Comparison of ENCODE assay signal across 15 cellular contexts in genomic region chr3:108008931-108009635, GRCh38.
A peak's percentile ranks its signal among the peaks of the same experiment; 100 is the strongest.
DNase-seq lines count a peak whose midpoint lies in the region; ATAC-seq and TF ChIP-seq lines count a peak whose summit lies in the region.
"Had no signal": no experiment of that assay in that cellular context is flagged by ENCODE, and none has a peak within 500 bp of the region (broad histone marks: within the 10 kb centered on the region; RNA-seq: fewer than 3 reads in every experiment).

No MANE protein-coding gene starts in this region.

- POLR2A ChIA-PET in AG04449 (lab: Yijun Ruan, JAX): no interaction called here

- peaks cover 63% of the 10 kb centered on the region for H3K27me3 Mint-ChIP-seq in endodermal cell (ENCODE audit: insufficient read depth)

- H3K9me3 Mint-ChIP-seq in endodermal cell: no peaks in the 10 kb centered on the region
- H3K9me3 Mint-ChIP-seq: natural killer cell treated with Interleukin-12 subunit alpha and Interleukin-12 subunit beta and Interleukin-15 and Interleukin-18, amount 100 ng/mL, for 72 hours had no signal

- H3K27me3 ChIP-seq in vagina: no peaks in the 10 kb centered on the region
- H3K27me3 ChIP-seq in endodermal cell (ENCODE audit: control insufficient read depth, insufficient read depth, low read length, poor library complexity, severe bottlenecking): peaks cover 74% of the 10 kb centered on the region
- H3K27me3 ChIP-seq: esophagus squamous epithelium had no signal

- H3K27ac ChIP-seq in vagina: no peak overlapping the region
- no peak overlapping the region for H3K27ac ChIP-seq in endodermal cell (ENCODE audit: low read depth, low read length)
- H3K27ac ChIP-seq: esophagus squamous epithelium had no signal

- H3K9me3 ChIP-seq in vagina (no peaks in the 10 kb centered on the region), endodermal cell (ENCODE audit: control insufficient read depth, low read length) (no peaks in the 10 kb centered on the region)
- H3K9me3 ChIP-seq: esophagus squamous epithelium, HAP-1 had no signal

- no peaks in the 10 kb centered on the region for H3K36me3 Mint-ChIP-seq in endodermal cell (ENCODE audit: low read depth)
- H3K36me3 Mint-ChIP-seq: natural killer cell treated with Interleukin-12 subunit alpha and Interleukin-12 subunit beta and Interleukin-15 and Interleukin-18, amount 100 ng/mL, for 72 hours had no signal

- peak; percentile 41 for ATAC-seq in GM18511 (IDR thresholded peaks at IDR 0.05; ENCODE audit: unreplicated experiment)
- no peak for ATAC-seq in Right ventricle myocardium superior (ENCODE audit: poor library complexity)
- ATAC-seq: natural killer cell treated with Interleukin-12 subunit alpha and Interleukin-12 subunit beta and Interleukin-15 and Interleukin-18, amount 100 ng/mL, for 72 hours had no signal

- no peak overlapping the region for H3K9ac ChIP-seq in endodermal cell (ENCODE audit: extremely low read depth, low read length, poor library complexity, severe bottlenecking)

- H3K4me1 Mint-ChIP-seq in endodermal cell: peaks cover 26% of the 10 kb centered on the region

- no peak overlapping the region for H3K4me3 Mint-ChIP-seq in endodermal cell
- H3K4me3 Mint-ChIP-seq: natural killer cell treated with Interleukin-12 subunit alpha and Interleukin-12 subunit beta and Interleukin-15 and Interleukin-18, amount 100 ng/mL, for 72 hours had no signal

- intact Hi-C loops in vagina (cut with DNase I) (no loop called here), Right ventricle myocardium superior (cut with DNase I) (no loop called here)

- CTCF ChIA-PET in AG04449 (lab: Yijun Ruan, JAX): interaction anchor here (1.2 to 1.5 kb wide), 2 partner anchors 35 to 82 kb away, joined by 3 to 5 read pairs; no protein-coding TSS in a partner anchor

- WGBS in endodermal cell (ENCODE audit: insufficient coverage in 1 of 2, insufficient read length in 1 of 2), 2 experiments: 93 to 100% methylated on average over 2 to 3 of the region's 3 CpGs

- DNase-seq in AG04449 (ENCODE audit: low read depth, low spot score): peak; percentile 71
- peak; percentile 91 for DNase-seq in NCI-H226
- peak; percentile 55 for DNase-seq in fibroblast of mammary gland (ENCODE audit: low read depth)
- no peak for DNase-seq in vagina (ENCODE audit: extremely low spot score in 2 of 2)
- no peak for DNase-seq in KG1 (lab: John Stamatoyannopoulos, UW)
- DNase-seq in endodermal cell: no peak
- no peak for DNase-seq in Right ventricle myocardium superior
- DNase-seq: C1 segment of cervical spinal cord; central memory CD4-positive, alpha-beta T cell; esophagus squamous epithelium; MM.1S; SHP77 treated with DMSO at 0.1 percent for 48 hours had no signal

- TF ChIP-seq POLR2A in vagina (IDR thresholded peaks at IDR 0.05): no peak

- H3K4me3 ChIP-seq in AG04449 (ENCODE audit: low read depth, low read length) (no peak overlapping the region), fibroblast of mammary gland (ENCODE audit: control insufficient read depth, low read depth, low read length) (no peak overlapping the region), vagina (no peak overlapping the region), endodermal cell (ENCODE audit: low read length) (no peak overlapping the region)
- H3K4me3 ChIP-seq: esophagus squamous epithelium, HAP-1 had no signal

- H3K36me3 ChIP-seq in vagina: no peaks in the 10 kb centered on the region
- no peaks in the 10 kb centered on the region for H3K36me3 ChIP-seq in endodermal cell (ENCODE audit: control insufficient read depth, insufficient read depth, low read length)
- H3K36me3 ChIP-seq: esophagus squamous epithelium, HAP-1 had no signal

- TF ChIP-seq CTCF in AG04449 (IDR thresholded peaks at IDR 0.05; ENCODE audit: insufficient read depth, low read length, missing control alignments) (no peak), fibroblast of mammary gland (conservative IDR thresholded peaks at IDR 0.05; ENCODE audit: control insufficient read depth, insufficient read depth, low read depth, low read length) (no peak), vagina (IDR thresholded peaks at IDR 0.05) (no peak), endodermal cell (conservative IDR thresholded peaks at IDR 0.05) (no peak)

- H3K4me1 ChIP-seq in vagina (peaks cover 9% of the 10 kb centered on the region), endodermal cell (ENCODE audit: control insufficient read depth, insufficient read depth, low read length) (peaks cover 16% of the 10 kb centered on the region)
- H3K4me1 ChIP-seq: HAP-1 had no signal

- no peak overlapping the region for H3K27ac Mint-ChIP-seq in endodermal cell
- H3K27ac Mint-ChIP-seq: natural killer cell treated with Interleukin-12 subunit alpha and Interleukin-12 subunit beta and Interleukin-15 and Interleukin-18, amount 100 ng/mL, for 72 hours had no signal

Comparison
In these comparisons a context has a peak if more than half of its experiments do, and no peak if none do; other contexts are left out.
1. DNase-seq: peak in AG04449 (single experiment), NCI-H226 (single experiment) and fibroblast of mammary gland (single experiment); none in vagina (0 of 2), KG1 (single experiment), endodermal cell (single experiment) and Right ventricle myocardium superior (single experiment).